In genomic region chrX:53442322-53442631, GRCh38 we compare ENCODE assay signal across 8 cellular contexts.
A peak's percentile ranks its signal among the peaks of the same experiment; 100 is the strongest.
DNase-seq lines count a peak whose midpoint lies in the region; ATAC-seq and TF ChIP-seq lines count a peak whose summit lies in the region.

No MANE protein-coding gene starts in this region.

- H3K36me3 ChIP-seq in iPS-15b (ENCODE audit: control insufficient read depth, insufficient read depth, low read length): no peaks in the 10 kb centered on the region

- peaks cover 17% of the 10 kb centered on the region for H3K27me3 ChIP-seq in iPS-15b (ENCODE audit: control insufficient read depth, insufficient read depth, low read length)

- peak overlapping the region; percentile 73 for H3K4me3 Mint-ChIP-seq in stimulated activated naive CD8-positive, alpha-beta T cell treated with anti-CD3 and anti-CD28 coated beads, Interleukin-15, Interleukin-2, amounts not matched to agents 100 ng/mL and 50 ng/mL, for 24 hours

- no peaks in the 10 kb centered on the region for H3K9me3 ChIP-seq in iPS-15b (ENCODE audit: control insufficient read depth, insufficient read depth, low read length)

- peaks cover 10% of the 10 kb centered on the region for H3K27me3 Mint-ChIP-seq in stimulated activated naive CD8-positive, alpha-beta T cell treated with anti-CD3 and anti-CD28 coated beads, Interleukin-15, Interleukin-2, amounts not matched to agents 100 ng/mL and 50 ng/mL, for 24 hours

- CTCF ChIA-PET in RWPE1 (lab: Yijun Ruan, JAX): no interaction called here

- POLR2A ChIA-PET in RWPE1 (lab: Yijun Ruan, JAX; ENCODE audit: low non-redundant PET): no interaction called here

- H3K4me3 ChIP-seq in iPS-15b (ENCODE audit: low read depth, low read length): peak overlapping the region; percentile 53

- peaks cover 30% of the 10 kb centered on the region for H3K4me1 Mint-ChIP-seq in stimulated activated naive CD8-positive, alpha-beta T cell treated with anti-CD3 and anti-CD28 coated beads, Interleukin-15, Interleukin-2, amounts not matched to agents 100 ng/mL and 50 ng/mL, for 24 hours (ENCODE audit: low read depth)

- H3K27ac Mint-ChIP-seq in stimulated activated naive CD8-positive, alpha-beta T cell treated with anti-CD3 and anti-CD28 coated beads, Interleukin-15, Interleukin-2, amounts not matched to agents 100 ng/mL and 50 ng/mL, for 24 hours: no peak overlapping the region

- H3K36me3 Mint-ChIP-seq in stimulated activated naive CD8-positive, alpha-beta T cell treated with anti-CD3 and anti-CD28 coated beads, Interleukin-15, Interleukin-2, amounts not matched to agents 100 ng/mL and 50 ng/mL, for 24 hours (ENCODE audit: low read depth): no peaks in the 10 kb centered on the region

- H3K9ac ChIP-seq in iPS-15b (ENCODE audit: low read depth, low read length): no peak overlapping the region

- H3K9me3 Mint-ChIP-seq in stimulated activated naive CD8-positive, alpha-beta T cell treated with anti-CD3 and anti-CD28 coated beads, Interleukin-15, Interleukin-2, amounts not matched to agents 100 ng/mL and 50 ng/mL, for 24 hours: no peaks in the 10 kb centered on the region

- ATAC-seq in stimulated activated naive CD8-positive, alpha-beta T cell treated with anti-CD3 and anti-CD28 coated beads, Interleukin-15, Interleukin-2, amounts not matched to agents 100 U/mL and 50 U/mL, for 24 hours: no peak
- no peak for ATAC-seq in HG03175 (IDR thresholded peaks at IDR 0.05; ENCODE audit: unreplicated experiment)

- no peak for TF ChIP-seq CTCF in RWPE1 (conservative IDR thresholded peaks at IDR 0.05; ENCODE audit: low read depth)

- H3K27ac ChIP-seq in RWPE1: peak overlapping the region; percentile 92

- DNase-seq in stimulated activated naive CD8-positive, alpha-beta T cell treated with anti-CD3 and anti-CD28 coated beads, Interleukin-15, Interleukin-2, amounts not matched to agents 100 U/mL and 50 U/mL, for 24 hours: no peak
- DNase-seq in RWPE1 (ENCODE audit: low spot score) (no peak), cerebellar nuclear complex (lab: John Stamatoyannopoulos, UW) (no peak), NCI-H2227 treated with DMSO at 0.1 percent for 48 hours (lab: John Stamatoyannopoulos, UW) (no peak), iPS-NIHi11 (ENCODE audit: low spot score) (no peak)

- H3K4me1 ChIP-seq in iPS-15b (ENCODE audit: control insufficient read depth, insufficient read depth, low read length): no peaks in the 10 kb centered on the region
